In the genomic region with DNA sequence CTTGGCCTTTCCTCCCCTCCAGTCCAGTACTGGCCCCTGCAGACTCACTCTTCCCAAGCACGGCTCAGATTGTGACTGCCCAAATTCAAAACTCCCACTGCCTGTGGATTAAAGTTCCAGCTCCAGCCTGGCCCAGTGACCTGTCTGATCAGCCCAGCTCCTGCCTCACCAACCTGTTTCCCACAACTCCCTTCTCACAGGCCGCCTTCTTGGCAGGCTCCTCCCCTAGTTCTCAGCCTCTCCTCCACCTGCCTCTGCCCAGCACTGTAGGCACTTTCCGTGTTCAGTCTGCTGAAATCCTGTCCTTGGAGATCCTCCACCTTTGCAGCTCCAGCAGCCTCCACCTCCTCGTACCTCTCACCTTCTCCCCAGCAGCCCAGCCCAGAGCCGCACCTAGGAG, we compare ENCODE assay signal across 9 cellular contexts.
DNase-seq lines count a peak whose midpoint lies in the region; ATAC-seq lines count a peak whose summit lies in the region.
"Had no signal": no experiment of that assay in that cellular context is flagged by ENCODE, and none has a peak within 500 bp of the region (broad histone marks: within the 10 kb centered on the region; RNA-seq: fewer than 3 reads in every experiment).

No MANE protein-coding gene starts in this region.

- no peaks in the 10 kb centered on the region for H3K4me1 ChIP-seq in urinary bladder (ENCODE audit: insufficient read depth)

- DNase-seq in Right ventricle myocardium superior = no peak
- no peak for DNase-seq in cardiac septum (ENCODE audit: low spot score)
- DNase-seq in activated naive CD8-positive, alpha-beta T cell treated with anti-CD3 and anti-CD28 coated beads, Interleukin-2, amount 10 ng/mL, durations not matched to agents 7 days and 5 days = no peak
- DNase-seq in left kidney (ENCODE audit: low read depth, low spot score) = peak; percentile 46
- DNase-seq in NCI-H146 (lab: John Stamatoyannopoulos, UW) = no peak
- DNase-seq: NCI-H1092 had no signal

- H3K27ac Mint-ChIP-seq in activated naive CD8-positive, alpha-beta T cell treated with anti-CD3 and anti-CD28 coated beads, Interleukin-2, amount 10 ng/mL, durations not matched to agents 7 days and 5 days = peak overlapping the region; percentile 43

- no peak overlapping the region for H3K4me3 ChIP-seq in urinary bladder (ENCODE audit: low read depth, low read length)

- peak overlapping the region; percentile 42 for H3K27ac ChIP-seq in urinary bladder (ENCODE audit: low read depth)

- H3K4me1 Mint-ChIP-seq in activated naive CD8-positive, alpha-beta T cell treated with anti-CD3 and anti-CD28 coated beads, Interleukin-2, amount 10 ng/mL, durations not matched to agents 7 days and 5 days = peaks cover 46% of the 10 kb centered on the region

- H3K9me3 Mint-ChIP-seq in activated naive CD8-positive, alpha-beta T cell treated with anti-CD3 and anti-CD28 coated beads, Interleukin-2, amount 10 ng/mL, durations not matched to agents 7 days and 5 days = no peaks in the 10 kb centered on the region

- ATAC-seq in Right ventricle myocardium superior (ENCODE audit: poor library complexity) = peak; percentile 38
- ATAC-seq in activated naive CD8-positive, alpha-beta T cell treated with anti-CD3 and anti-CD28 coated beads, Interleukin-2, amount 10 ng/mL, durations not matched to agents 7 days and 5 days (ENCODE audit: low read depth) = no peak
- ATAC-seq in GM19035 (IDR thresholded peaks at IDR 0.05; ENCODE audit: unreplicated experiment) = no peak
- no peak for ATAC-seq in HG03565 (IDR thresholded peaks at IDR 0.05; ENCODE audit: unreplicated experiment)

- intact Hi-C loops in Right ventricle myocardium superior (cut with DNase I) (no loop called here), cardiac septum (cut with DNase I) (no loop called here)

- H3K36me3 ChIP-seq in urinary bladder (ENCODE audit: insufficient read depth) = no peaks in the 10 kb centered on the region

- H3K27me3 Mint-ChIP-seq in activated naive CD8-positive, alpha-beta T cell treated with anti-CD3 and anti-CD28 coated beads, Interleukin-2, amount 10 ng/mL, durations not matched to agents 7 days and 5 days = no peaks in the 10 kb centered on the region

- peaks cover 11% of the 10 kb centered on the region for H3K36me3 Mint-ChIP-seq in activated naive CD8-positive, alpha-beta T cell treated with anti-CD3 and anti-CD28 coated beads, Interleukin-2, amount 10 ng/mL, durations not matched to agents 7 days and 5 days

- POLR2A ChIA-PET in activated naive CD8-positive, alpha-beta T cell treated with anti-CD3 and anti-CD28 coated beads, Interleukin-2, amount 10 ng/mL, durations not matched to agents 7 days and 5 days (lab: Charles Lee) = interaction anchor here (1.1 to 1.5 kb wide), 2 partner anchors 11 to 15 kb away, joined by 3 read pairs; no protein-coding TSS in a partner anchor

- 88% methylated on average over 5 of the region's 5 CpGs for WGBS in urinary bladder

- no peak overlapping the region for H3K4me3 Mint-ChIP-seq in activated naive CD8-positive, alpha-beta T cell treated with anti-CD3 and anti-CD28 coated beads, Interleukin-2, amount 10 ng/mL, durations not matched to agents 7 days and 5 days
